In genomic region chr17:45102856-45103255, GRCh38 we compare ENCODE assay signal across 1 cellular context.
TF ChIP-seq lines count a peak whose summit lies in the region.

No MANE protein-coding gene starts in this region.

TF ChIP-seq in HepG2, 621 proteins besides CTCF, POLR2A, EP300 and RAD21:
- TF ChIP-seq ZNF225 (CRISPR knock-in tag; IDR thresholded peaks at IDR 0.05) (0 out of 2 replicates have a peak, but pooled peaks have one; percentile 35), SAFB2 (CRISPR knock-in tag; IDR thresholded peaks at IDR 0.05; ENCODE audit: borderline replicate concordance, low read depth) (no peak), PBX2 (CRISPR knock-in tag; IDR thresholded peaks at IDR 0.05) (0 out of 2 replicates have a peak, but pooled peaks have one; percentile 4), AGO2 (optimal IDR thresholded peaks at IDR 0.05; ENCODE audit: low read depth, low read length) (peak; percentile 17), REL (CRISPR knock-in tag; conservative IDR thresholded peaks at IDR 0.05) (peak; percentile 27; the same call in 1 of the 2 replicates)
